1 cellular context compared by ENCODE assay signal in the genomic region with DNA sequence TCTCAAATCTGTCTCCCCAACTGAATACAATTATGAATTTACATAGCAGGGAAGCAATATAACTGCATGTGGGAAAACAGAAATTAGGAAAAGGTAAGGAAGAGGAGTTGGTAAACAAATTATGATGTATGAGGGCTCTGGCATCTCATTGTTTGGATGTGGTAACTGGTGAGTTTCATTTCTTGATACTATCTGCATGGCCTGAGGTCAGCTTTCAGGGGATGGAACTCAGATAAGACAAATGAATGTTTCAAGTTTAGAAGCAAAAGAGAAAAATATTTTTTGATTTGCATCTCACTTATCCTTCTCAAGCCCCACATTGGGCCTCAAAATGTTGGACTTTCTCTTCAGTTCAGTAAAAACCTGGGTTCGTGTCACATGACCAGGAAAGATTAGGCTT.
TF ChIP-seq lines count a peak whose summit lies in the region.

No MANE protein-coding gene starts in this region.

TF ChIP-seq in WTC11, 78 proteins besides CTCF, POLR2A, EP300 and RAD21 (continued from another document):
- TF ChIP-seq, protein P1, sequence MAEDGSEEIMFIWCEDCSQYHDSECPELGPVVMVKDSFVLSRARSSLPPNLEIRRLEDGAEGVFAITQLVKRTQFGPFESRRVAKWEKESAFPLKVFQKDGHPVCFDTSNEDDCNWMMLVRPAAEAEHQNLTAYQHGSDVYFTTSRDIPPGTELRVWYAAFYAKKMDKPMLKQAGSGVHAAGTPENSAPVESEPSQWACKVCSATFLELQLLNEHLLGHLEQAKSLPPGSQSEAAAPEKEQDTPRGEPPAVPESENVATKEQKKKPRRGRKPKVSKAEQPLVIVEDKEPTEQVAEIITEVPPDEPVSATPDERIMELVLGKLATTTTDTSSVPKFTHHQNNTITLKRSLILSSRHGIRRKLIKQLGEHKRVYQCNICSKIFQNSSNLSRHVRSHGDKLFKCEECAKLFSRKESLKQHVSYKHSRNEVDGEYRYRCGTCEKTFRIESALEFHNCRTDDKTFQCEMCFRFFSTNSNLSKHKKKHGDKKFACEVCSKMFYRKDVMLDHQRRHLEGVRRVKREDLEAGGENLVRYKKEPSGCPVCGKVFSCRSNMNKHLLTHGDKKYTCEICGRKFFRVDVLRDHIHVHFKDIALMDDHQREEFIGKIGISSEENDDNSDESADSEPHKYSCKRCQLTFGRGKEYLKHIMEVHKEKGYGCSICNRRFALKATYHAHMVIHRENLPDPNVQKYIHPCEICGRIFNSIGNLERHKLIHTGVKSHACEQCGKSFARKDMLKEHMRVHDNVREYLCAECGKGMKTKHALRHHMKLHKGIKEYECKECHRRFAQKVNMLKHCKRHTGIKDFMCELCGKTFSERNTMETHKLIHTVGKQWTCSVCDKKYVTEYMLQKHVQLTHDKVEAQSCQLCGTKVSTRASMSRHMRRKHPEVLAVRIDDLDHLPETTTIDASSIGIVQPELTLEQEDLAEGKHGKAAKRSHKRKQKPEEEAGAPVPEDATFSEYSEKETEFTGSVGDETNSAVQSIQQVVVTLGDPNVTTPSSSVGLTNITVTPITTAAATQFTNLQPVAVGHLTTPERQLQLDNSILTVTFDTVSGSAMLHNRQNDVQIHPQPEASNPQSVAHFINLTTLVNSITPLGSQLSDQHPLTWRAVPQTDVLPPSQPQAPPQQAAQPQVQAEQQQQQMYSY (CRISPR knock-in tag; IDR thresholded peaks at IDR 0.05) = no peak
- TF ChIP-seq ETV6 (CRISPR knock-in tag; IDR thresholded peaks at IDR 0.05) = no peak
- TF ChIP-seq, protein P2, sequence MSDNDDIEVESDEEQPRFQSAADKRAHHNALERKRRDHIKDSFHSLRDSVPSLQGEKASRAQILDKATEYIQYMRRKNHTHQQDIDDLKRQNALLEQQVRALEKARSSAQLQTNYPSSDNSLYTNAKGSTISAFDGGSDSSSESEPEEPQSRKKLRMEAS (CRISPR knock-in tag; IDR thresholded peaks at IDR 0.05) = no peak
- no peak for TF ChIP-seq TEAD4 (CRISPR knock-in tag; IDR thresholded peaks at IDR 0.05)
- TF ChIP-seq, protein P3, sequence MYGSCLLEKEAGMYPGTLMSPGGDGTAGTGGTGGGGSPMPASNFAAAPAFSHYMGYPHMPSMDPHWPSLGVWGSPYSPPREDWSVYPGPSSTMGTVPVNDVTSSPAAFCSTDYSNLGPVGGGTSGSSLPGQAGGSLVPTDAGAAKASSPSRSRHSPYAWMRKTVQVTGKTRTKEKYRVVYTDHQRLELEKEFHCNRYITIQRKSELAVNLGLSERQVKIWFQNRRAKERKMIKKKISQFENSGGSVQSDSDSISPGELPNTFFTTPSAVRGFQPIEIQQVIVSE (CRISPR knock-in tag; IDR thresholded peaks at IDR 0.05; ENCODE audit: borderline replicate concordance) = no peak
- TF ChIP-seq, protein P4, sequence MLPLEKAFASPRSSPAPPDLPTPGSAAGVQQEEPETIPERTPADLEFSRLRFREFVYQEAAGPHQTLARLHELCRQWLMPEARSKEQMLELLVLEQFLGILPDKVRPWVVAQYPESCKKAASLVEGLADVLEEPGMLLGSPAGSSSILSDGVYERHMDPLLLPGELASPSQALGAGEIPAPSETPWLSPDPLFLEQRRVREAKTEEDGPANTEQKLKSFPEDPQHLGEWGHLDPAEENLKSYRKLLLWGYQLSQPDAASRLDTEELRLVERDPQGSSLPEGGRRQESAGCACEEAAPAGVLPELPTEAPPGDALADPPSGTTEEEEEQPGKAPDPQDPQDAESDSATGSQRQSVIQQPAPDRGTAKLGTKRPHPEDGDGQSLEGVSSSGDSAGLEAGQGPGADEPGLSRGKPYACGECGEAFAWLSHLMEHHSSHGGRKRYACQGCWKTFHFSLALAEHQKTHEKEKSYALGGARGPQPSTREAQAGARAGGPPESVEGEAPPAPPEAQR (CRISPR knock-in tag; IDR thresholded peaks at IDR 0.05) = no peak
TF ChIP-seq in WTC11: peak in this region for 0.
